12 cellular contexts compared by ENCODE assay signal in genomic region chr2:233270366-233270765, GRCh38. TPM values are rescaled to one million over a fixed set of nuclear protein-coding genes. Genes with fewer than 3 reads are reported as not detected.
DNase-seq lines count a peak whose midpoint lies in the region; ATAC-seq and TF ChIP-seq lines count a peak whose summit lies in the region.
"Had no signal": no experiment of that assay in that cellular context is flagged by ENCODE, and none has a peak within 500 bp of the region (broad histone marks: within the 10 kb centered on the region; RNA-seq: fewer than 3 reads in every experiment).

No MANE protein-coding gene starts in this region.

- no peaks in the 10 kb centered on the region for H3K27me3 ChIP-seq in thymus (ENCODE audit: control insufficient read depth, insufficient read depth)
- H3K27me3 ChIP-seq: MG63 had no signal

- 53% methylated on average over 5 of the region's 5 CpGs for WGBS in thymus

- no peak for DNase-seq in activated T-cell treated with anti-CD3 and anti-CD28 coated beads, Interleukin-2, amount 50 U/mL, for 4 hours
- no peak for DNase-seq in activated T-cell treated with anti-CD3 and anti-CD28 coated beads for 4 hours
- no peak for DNase-seq in endothelial cell (ENCODE audit: low spot score)
- DNase-seq in GOT3 (lab: John Stamatoyannopoulos, UW) = no peak
- no peak for DNase-seq in SKM-1 treated with dmso at 0.1 percent for 144 hours (lab: John Stamatoyannopoulos, UW; ENCODE audit: unreplicated experiment)
- DNase-seq: amniotic stem cell, MG63, NCI-H774 had no signal

- H3K9me3 ChIP-seq in thymus (ENCODE audit: control insufficient read depth) = no peaks in the 10 kb centered on the region
- H3K9me3 ChIP-seq: MG63 had no signal

- peaks cover 11% of the 10 kb centered on the region for H3K4me1 ChIP-seq in thymus (ENCODE audit: control insufficient read depth, insufficient read depth, low read length)

- H3K27ac ChIP-seq in VCaP = peak overlapping the region; percentile 100
- peak overlapping the region; percentile 81 for H3K27ac ChIP-seq in thymus (ENCODE audit: low read depth)

- no peak for ATAC-seq in activated T-cell treated with anti-CD3 and anti-CD28 coated beads, Interleukin-2, amount 50 U/mL, for 4 hours
- no peak for ATAC-seq in HG02938 (IDR thresholded peaks at IDR 0.05; ENCODE audit: unreplicated experiment)

- peaks cover 63% of the 10 kb centered on the region for H3K36me3 Mint-ChIP-seq in activated T-cell treated with anti-CD3 and anti-CD28 coated beads, Interleukin-2, amount 50 U/mL, for 4 hours (ENCODE audit: insufficient read depth)
- H3K36me3 Mint-ChIP-seq in endothelial cell (ENCODE audit: low read depth, unreplicated experiment) = peaks cover 45% of the 10 kb centered on the region

- peak overlapping the region; percentile 94 for H3K27ac Mint-ChIP-seq in endothelial cell (ENCODE audit: unreplicated experiment)

- peaks cover 35% of the 10 kb centered on the region for H3K36me3 ChIP-seq in thymus (ENCODE audit: control insufficient read depth, insufficient read depth)

- TF ChIP-seq CTCF in VCaP (conservative IDR thresholded peaks at IDR 0.05) = no peak
- TF ChIP-seq CTCF in endothelial cell (IDR thresholded peaks at IDR 0.05; ENCODE audit: unreplicated experiment) = no peak

- H3K4me3 ChIP-seq in thymus (ENCODE audit: low read length) = no peak overlapping the region
- H3K4me3 ChIP-seq: MG63 had no signal

- H3K4me1 Mint-ChIP-seq in activated T-cell treated with anti-CD3 and anti-CD28 coated beads, Interleukin-2, amount 50 U/mL, for 4 hours (ENCODE audit: low read depth) = peaks cover 75% of the 10 kb centered on the region
- H3K4me1 Mint-ChIP-seq in endothelial cell (ENCODE audit: unreplicated experiment) = peaks cover 24% of the 10 kb centered on the region

- H3K9me3 Mint-ChIP-seq in activated T-cell treated with anti-CD3 and anti-CD28 coated beads, Interleukin-2, amount 50 U/mL, for 4 hours = no peaks in the 10 kb centered on the region
- H3K9me3 Mint-ChIP-seq in endothelial cell (ENCODE audit: unreplicated experiment) = no peaks in the 10 kb centered on the region

- no peaks in the 10 kb centered on the region for H3K27me3 Mint-ChIP-seq in activated T-cell treated with anti-CD3 and anti-CD28 coated beads, Interleukin-2, amount 50 U/mL, for 4 hours (ENCODE audit: low read depth)
- H3K27me3 Mint-ChIP-seq in endothelial cell (ENCODE audit: unreplicated experiment) = no peaks in the 10 kb centered on the region

- peak overlapping the region; percentile 74 for H3K4me3 Mint-ChIP-seq in activated T-cell treated with anti-CD3 and anti-CD28 coated beads, Interleukin-2, amount 50 U/mL, for 4 hours
- no peak overlapping the region for H3K4me3 Mint-ChIP-seq in endothelial cell (ENCODE audit: unreplicated experiment)

RNA-seq across cellular contexts. Expression of gene ATG16L1, which starts 18.9 kb away (rescaled TPM):
- total RNA-seq in activated T-cell treated with anti-CD3 and anti-CD28 coated beads, Interleukin-2, amount 50 U/mL, for 4 hours = 10 to 100 TPM; 36.2 to 37.8 (median 36.9) TPM
- 39.5 TPM for total RNA-seq in endothelial cell (ENCODE audit: unreplicated experiment)
- polyA plus RNA-seq in thymus = 27.6 TPM

RNA-seq across cellular contexts. Expression of gene SAG, which starts 37.2 kb away (rescaled TPM):
- not detected for total RNA-seq in activated T-cell treated with anti-CD3 and anti-CD28 coated beads, Interleukin-2, amount 50 U/mL, for 4 hours
- total RNA-seq in endothelial cell (ENCODE audit: unreplicated experiment) = not detected
- 0.32 TPM for polyA plus RNA-seq in thymus
- total RNA-seq: urinary bladder had no signal
